2 cellular contexts compared by ENCODE assay signal in genomic region chr16:23557779-23558330, GRCh38.
TF ChIP-seq lines count a peak whose summit lies in the region.

No MANE protein-coding gene starts in this region.

TF ChIP-seq in GM12891, 5 proteins besides CTCF, POLR2A, EP300 and RAD21 (continued from another document):
- TF ChIP-seq PAX5 (IDR thresholded peaks at IDR 0.05; ENCODE audit: insufficient read depth, low read length, severe bottlenecking), result no peak

TF ChIP-seq in endothelial cell of umbilical vein, 7 proteins besides CTCF, POLR2A, EP300 and RAD21 (continued from another document):
- TF ChIP-seq GATA2 (IDR thresholded peaks at IDR 0.05; ENCODE audit: insufficient read depth, insufficient read length, low read depth, low read length), result no peak
- no peak for TF ChIP-seq FOS (IDR thresholded peaks at IDR 0.05; ENCODE audit: borderline replicate concordance, insufficient read depth, low read length)
- TF ChIP-seq POLR2AphosphoS5 (IDR thresholded peaks at IDR 0.05; ENCODE audit: insufficient read depth, low read depth, low read length), result no peak
- TF ChIP-seq MYC (IDR thresholded peaks at IDR 0.05; ENCODE audit: low read depth, low read length), result no peak
- TF ChIP-seq JUN (IDR thresholded peaks at IDR 0.05; ENCODE audit: borderline replicate concordance, insufficient read depth, insufficient read length, low read depth), result no peak
TF ChIP-seq in endothelial cell of umbilical vein: peak in this region for 0.
